14 cellular contexts compared by ENCODE assay signal in the genomic region with DNA sequence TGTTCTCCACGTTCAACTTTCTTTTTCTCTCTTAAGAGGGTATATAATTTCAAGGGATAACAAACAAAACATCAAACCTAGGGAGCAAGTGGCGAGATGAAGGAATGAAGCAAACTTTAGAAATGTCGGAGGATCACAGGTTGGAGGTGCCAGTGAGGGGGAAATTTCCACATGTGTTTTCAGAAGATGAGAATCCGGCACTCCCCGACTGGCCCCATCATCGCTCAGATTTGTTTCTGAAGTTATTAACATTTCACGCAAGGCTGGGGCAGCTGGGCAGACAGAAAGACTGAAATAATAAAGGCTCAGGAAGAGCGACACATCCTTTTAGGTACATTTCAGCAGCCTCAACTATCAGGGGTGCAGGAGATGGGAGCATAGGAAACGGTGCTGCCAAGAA.
DNase-seq lines count a peak whose midpoint lies in the region; ATAC-seq, FAIRE-seq and TF ChIP-seq lines count a peak whose summit lies in the region.
"Had no signal": no experiment of that assay in that cellular context is flagged by ENCODE, and none has a peak within 500 bp of the region (broad histone marks: within the 10 kb centered on the region; RNA-seq: fewer than 3 reads in every experiment).

No MANE protein-coding gene starts in this region.

- H3K27ac ChIP-seq in keratinocyte (ENCODE audit: control insufficient read depth, insufficient read depth, low read length) (no peak overlapping the region), skeletal muscle tissue (ENCODE audit: low read depth, low read length) (peak overlapping the region; percentile 81)

- H3K4me3 ChIP-seq in astrocyte of the spinal cord (ENCODE audit: low read depth, low read length) = no peak overlapping the region
- no peak overlapping the region for H3K4me3 ChIP-seq in keratinocyte (ENCODE audit: control insufficient read depth in 2 of 3, extremely low read depth in 1 of 3, insufficient read depth in 2 of 3, low read depth in 1 of 3, low read length in 3 of 3)
- H3K4me3 ChIP-seq in skeletal muscle tissue (ENCODE audit: low read length in 3 of 3) = no peak overlapping the region

- H3K4me1 ChIP-seq in keratinocyte (ENCODE audit: control insufficient read depth, extremely low read depth, insufficient read depth, low read length) = peaks cover 10% of the 10 kb centered on the region
- peaks cover 12 to 22% (median 20%) of the 10 kb centered on the region in 3 donors for H3K4me1 ChIP-seq in skeletal muscle tissue (ENCODE audit: control insufficient read depth in 3 of 3, insufficient read depth in 3 of 3, low read length in 3 of 3)

- H3K36me3 ChIP-seq in keratinocyte (ENCODE audit: control insufficient read depth in 2 of 2, extremely low read depth in 1 of 2, insufficient read depth in 2 of 2, low read length in 2 of 2) = no peaks in the 10 kb centered on the region
- H3K36me3 ChIP-seq in skeletal muscle tissue (ENCODE audit: control insufficient read depth in 3 of 3, insufficient read depth in 3 of 3, low read length in 3 of 3) = no peaks in the 10 kb centered on the region

- no peaks in the 10 kb centered on the region for H3K9me1 ChIP-seq in keratinocyte (ENCODE audit: control insufficient read depth, extremely low read depth, insufficient read depth, low read length)

- no peaks in the 10 kb centered on the region for H4K20me1 ChIP-seq in keratinocyte (ENCODE audit: control insufficient read depth, extremely low read depth, insufficient read depth, low read length)

- H3K4me2 ChIP-seq in keratinocyte (ENCODE audit: control insufficient read depth, extremely low read depth, insufficient read depth, low read depth, low read length) = peak overlapping the region; percentile 61

- no peak overlapping the region for H3K9ac ChIP-seq in keratinocyte (ENCODE audit: control insufficient read depth, extremely low read depth, insufficient read depth, low read length)
- H3K9ac ChIP-seq in skeletal muscle tissue (ENCODE audit: low read depth in 1 of 3, low read length in 3 of 3) = no peak overlapping the region

- dilution Hi-C loops in keratinocyte (cut with MboI; ENCODE audit: extremely low pct_ligation_motif_present, low sequenced_read_pairs) = no loop called here

- H3K9me3 ChIP-seq in keratinocyte (ENCODE audit: control insufficient read depth, low read depth, low read length) (no peaks in the 10 kb centered on the region), skeletal muscle tissue (ENCODE audit: control insufficient read depth in 3 of 3, low read length in 3 of 3) (no peaks in the 10 kb centered on the region)

- in situ Hi-C loops in astrocyte of the spinal cord (cut with HindIII; ENCODE audit: low sequenced_read_pairs) = no loop called here

- DNase-seq in ELR (ENCODE audit: low read depth) (peak; percentile 43), astrocyte of the spinal cord (ENCODE audit: low read depth, low spot score) (peak; percentile 16), keratinocyte (ENCODE audit: low read depth, low spot score) (no peak)
- DNase-seq: activated CD8-positive, alpha-beta T cell treated with anti-CD3 and anti-CD28 coated beads, Interleukin-2, amount 10 ng/mL, durations not matched to agents 7 days and 5 days; activated naive CD4-positive, alpha-beta T cell; cortex of kidney; Karpas-422; NCI-H2171; T-helper 17 cell had no signal

- H3K79me2 ChIP-seq in keratinocyte (ENCODE audit: control insufficient read depth, insufficient read depth, low read length) = no peaks in the 10 kb centered on the region

- no peak for FAIRE-seq in keratinocyte (lab: Jason Lieb, UNC)

- H3K27me3 ChIP-seq in keratinocyte (ENCODE audit: control insufficient read depth, extremely low read depth, insufficient read depth, low read length) (no peaks in the 10 kb centered on the region), skeletal muscle tissue (ENCODE audit: control insufficient read depth in 3 of 3, insufficient read depth in 3 of 3, low read length in 3 of 3) (no peaks in the 10 kb centered on the region)

- H2AFZ ChIP-seq in keratinocyte (ENCODE audit: control insufficient read depth, low read length) = no peak overlapping the region

- TF ChIP-seq CTCF in astrocyte of the spinal cord (IDR thresholded peaks at IDR 0.05; ENCODE audit: low read depth, low read length) (no peak), keratinocyte (optimal IDR thresholded peaks at IDR 0.05 in 1 of 3, IDR thresholded peaks at IDR 0.05 in 1 of 3, conservative IDR thresholded peaks at IDR 0.05 in 1 of 3; ENCODE audit: extremely low read depth in 1 of 3, insufficient read depth in 2 of 3, low read length in 3 of 3) (no peak)

- ATAC-seq in HG02610 (IDR thresholded peaks at IDR 0.05; ENCODE audit: unreplicated experiment) (no peak), GM18498 (IDR thresholded peaks at IDR 0.05; ENCODE audit: unreplicated experiment) (no peak), HG02884 (IDR thresholded peaks at IDR 0.05; ENCODE audit: unreplicated experiment) (no peak), GM19328 (IDR thresholded peaks at IDR 0.05; ENCODE audit: unreplicated experiment) (no peak)
- ATAC-seq: activated CD8-positive, alpha-beta T cell treated with anti-CD3 and anti-CD28 coated beads, Interleukin-2, amount 10 ng/mL, durations not matched to agents 7 days and 5 days; T-helper 17 cell had no signal
